ENCODE assay signal across 12 cellular contexts in genomic region chr19:50921391-50922315, GRCh38. TPM values are rescaled to one million over a fixed set of nuclear protein-coding genes. Genes with fewer than 3 reads are reported as not detected.
DNase-seq lines count a peak whose midpoint lies in the region; ATAC-seq and TF ChIP-seq lines count a peak whose summit lies in the region.
"Had no signal": no experiment of that assay in that cellular context is flagged by ENCODE, and none has a peak within 500 bp of the region (broad histone marks: within the 10 kb centered on the region; RNA-seq: fewer than 3 reads in every experiment).

No MANE protein-coding gene starts in this region.

- H3K27ac ChIP-seq in body of pancreas (no peak overlapping the region), tibial nerve (peak overlapping the region in 1 of 4 donors; percentile 54)
- H3K27ac ChIP-seq: left lung had no signal

- DNase-seq in activated naive CD4-positive, alpha-beta T cell treated with anti-CD3 and anti-CD28 coated beads, Interleukin-2, amount 50 U/mL, for 72 hours (ENCODE audit: low spot score in 2 of 2): no peak
- no peak for DNase-seq in activated naive CD4-positive, alpha-beta T cell (lab: John Stamatoyannopoulos, UW)
- peak; percentile 48 for DNase-seq in NCI-H2196 (lab: John Stamatoyannopoulos, UW; ENCODE audit: unreplicated experiment)
- no peak for DNase-seq in body of pancreas
- peak; percentile 24 to 31 for DNase-seq in tibial nerve (ENCODE audit: low spot score in 2 of 2)
- DNase-seq in HAP-1 (ENCODE audit: low spot score in 2 of 2): no peak
- DNase-seq in NCI-H128 (lab: John Stamatoyannopoulos, UW; ENCODE audit: unreplicated experiment): no peak
- DNase-seq in HFFc6: no peak

- no peaks in the 10 kb centered on the region for H3K9me3 Mint-ChIP-seq in activated naive CD4-positive, alpha-beta T cell treated with anti-CD3 and anti-CD28 coated beads, Interleukin-2, amount 50 U/mL, for 72 hours
- H3K9me3 Mint-ChIP-seq in HFFc6: no peaks in the 10 kb centered on the region
- H3K9me3 Mint-ChIP-seq: CD8-positive, alpha-beta T cell had no signal

- in situ Hi-C loops in HAP-1 (cut with MboI; ENCODE audit: low sequenced_read_pairs): loop anchor here (10.0 to 25.0 kb wide), 2 partner anchors 173 to 559 kb away; partner anchors contain the start of gene NAPSA

- no peak overlapping the region for H3K27ac Mint-ChIP-seq in activated naive CD4-positive, alpha-beta T cell treated with anti-CD3 and anti-CD28 coated beads, Interleukin-2, amount 50 U/mL, for 72 hours
- H3K27ac Mint-ChIP-seq in HFFc6: no peak overlapping the region
- H3K27ac Mint-ChIP-seq: CD8-positive, alpha-beta T cell had no signal

- no peaks in the 10 kb centered on the region for H3K36me3 ChIP-seq in body of pancreas (replicated peaks in 1 of 2; ENCODE audit: insufficient read depth in 1 of 2, low read depth in 2 of 2)
- no peaks in the 10 kb centered on the region for H3K36me3 ChIP-seq in tibial nerve
- H3K36me3 ChIP-seq in HAP-1 (replicated peaks): no peaks in the 10 kb centered on the region
- H3K36me3 ChIP-seq: left lung had no signal

- H3K4me1 ChIP-seq in body of pancreas: no peaks in the 10 kb centered on the region
- peaks cover 0 to 15% (median 3%) of the 10 kb centered on the region in 4 donors for H3K4me1 ChIP-seq in tibial nerve
- H3K4me1 ChIP-seq in HAP-1: no peaks in the 10 kb centered on the region

- H3K4me1 Mint-ChIP-seq in HFFc6 (ENCODE audit: low read depth): peaks cover 7% of the 10 kb centered on the region; the same call in 1 of the 2 replicates

- TF ChIP-seq POLR2A in body of pancreas (IDR thresholded peaks at IDR 0.05): no peak
- no peak for TF ChIP-seq POLR2A in tibial nerve (IDR thresholded peaks at IDR 0.05)

- no peak overlapping the region for H3K4me3 ChIP-seq in body of pancreas
- H3K4me3 ChIP-seq in tibial nerve: no peak overlapping the region
- no peak overlapping the region for H3K4me3 ChIP-seq in HAP-1
- H3K4me3 ChIP-seq: left lung had no signal

- intact Hi-C loops in body of pancreas (cut with DNase I): no loop called here

- no peak for TF ChIP-seq CTCF in body of pancreas (IDR thresholded peaks at IDR 0.05)
- no peak for TF ChIP-seq CTCF in tibial nerve (IDR thresholded peaks at IDR 0.05)
- no peak for TF ChIP-seq CTCF in HFFc6 (IDR thresholded peaks at IDR 0.05)

- H3K36me3 Mint-ChIP-seq in activated naive CD4-positive, alpha-beta T cell treated with anti-CD3 and anti-CD28 coated beads, Interleukin-2, amount 50 U/mL, for 72 hours: no peaks in the 10 kb centered on the region
- H3K36me3 Mint-ChIP-seq in HFFc6 (ENCODE audit: low read depth): no peaks in the 10 kb centered on the region
- H3K36me3 Mint-ChIP-seq: CD8-positive, alpha-beta T cell had no signal

- 3% methylated on average over 12 of the region's 12 CpGs for WGBS in body of pancreas, 2 donors
- 5% methylated on average over 12 of the region's 12 CpGs for WGBS in tibial nerve, 2 donors

- H3K4me3 Mint-ChIP-seq in HFFc6: no peak overlapping the region
- H3K4me3 Mint-ChIP-seq: CD8-positive, alpha-beta T cell had no signal

- peaks cover 27% of the 10 kb centered on the region for H3K27me3 Mint-ChIP-seq in HFFc6 (ENCODE audit: insufficient read depth)

- ATAC-seq in activated naive CD4-positive, alpha-beta T cell treated with anti-CD3 and anti-CD28 coated beads, Interleukin-2, amount 50 U/mL, for 72 hours: peak; percentile 50 to 51
- peak; percentile 15 for ATAC-seq in body of pancreas

- H3K27me3 ChIP-seq in body of pancreas (peaks cover 0 to 9% of the 10 kb centered on the region in 2 donors), tibial nerve (peaks cover 0 to 5% of the 10 kb centered on the region in 2 donors), HAP-1 (ENCODE audit: low read depth) (no peaks in the 10 kb centered on the region; the same call in 1 of the 2 replicates)

- H3K9me3 ChIP-seq in body of pancreas (no peaks in the 10 kb centered on the region), tibial nerve (no peaks in the 10 kb centered on the region), HAP-1 (no peaks in the 10 kb centered on the region)
- H3K9me3 ChIP-seq: left lung had no signal

- peak in 1 of 2 donors; percentile 34 for TF ChIP-seq EP300 in tibial nerve (IDR thresholded peaks at IDR 0.05)

RNA-seq across cellular contexts. Expression of gene KLK4, which starts 10.5 kb away (rescaled TPM):
- total RNA-seq in activated naive CD4-positive, alpha-beta T cell treated with anti-CD3 and anti-CD28 coated beads, Interleukin-2, amount 50 U/mL, for 72 hours: not detected
- total RNA-seq in body of pancreas (not detected), tibial nerve (1 to 10 TPM in 1 of 4 donors, under 1 TPM in 1, not detected in 2; 0.59 to 1.2 TPM)
- not detected for total RNA-seq in HFFc6 (2021; fragmentation: NEBNext Ultra II Directional; extraction: Animal tissue kit (Norgen Biotek cat#: 25700))
- total RNA-seq: CD8-positive, alpha-beta T cell; epithelial cell of proximal tubule; left lung; pulmonary artery endothelial cell had no signal

RNA-seq across cellular contexts. Expression of gene KLK5, which starts 31.2 kb away (rescaled TPM):
- not detected for total RNA-seq in activated naive CD4-positive, alpha-beta T cell treated with anti-CD3 and anti-CD28 coated beads, Interleukin-2, amount 50 U/mL, for 72 hours
- total RNA-seq in body of pancreas: not detected
- not detected for total RNA-seq in tibial nerve
- total RNA-seq in HFFc6 (2021; fragmentation: NEBNext Ultra II Directional; extraction: Animal tissue kit (Norgen Biotek cat#: 25700)): not detected
- total RNA-seq: CD8-positive, alpha-beta T cell; pulmonary artery endothelial cell had no signal

RNA-seq across cellular contexts. Expression of gene KLK6, which starts 47.7 kb away (rescaled TPM):
- total RNA-seq in activated naive CD4-positive, alpha-beta T cell treated with anti-CD3 and anti-CD28 coated beads, Interleukin-2, amount 50 U/mL, for 72 hours: not detected
- total RNA-seq in body of pancreas (not detected), tibial nerve (1 to 10 TPM in 3 of 4 donors, not detected in 1; 2.1 to 5.9 (median 2.5) TPM)
- total RNA-seq in HFFc6 (2021; fragmentation: NEBNext Ultra II Directional; extraction: Animal tissue kit (Norgen Biotek cat#: 25700)): not detected
- total RNA-seq: CD8-positive, alpha-beta T cell; left lung; pulmonary artery endothelial cell had no signal

RNA-seq across cellular contexts. Expression of gene KLK2, which starts 48.4 kb away (rescaled TPM):
- total RNA-seq in activated naive CD4-positive, alpha-beta T cell treated with anti-CD3 and anti-CD28 coated beads, Interleukin-2, amount 50 U/mL, for 72 hours: 1 to 10 TPM in 1 of 2 donors, not detected in 1; 1.5 TPM
- total RNA-seq in body of pancreas (not detected), tibial nerve (not detected)
- total RNA-seq in HFFc6 (2021; fragmentation: NEBNext Ultra II Directional; extraction: Animal tissue kit (Norgen Biotek cat#: 25700)): not detected
- total RNA-seq: CD8-positive, alpha-beta T cell; epithelial cell of proximal tubule; left lung; pulmonary artery endothelial cell had no signal

Comparison
In these comparisons a context has a peak if more than half of its experiments do, and no peak if none do; other contexts are left out.
1. DNase-seq: peak in NCI-H2196 (single experiment) and tibial nerve (2 of 2); none in activated naive CD4-positive, alpha-beta T cell treated with anti-CD3 and anti-CD28 coated beads, Interleukin-2, amount 50 U/mL, for 72 hours (0 of 2), activated naive CD4-positive, alpha-beta T cell (0 of 4), body of pancreas (0 of 4), HAP-1 (0 of 2), NCI-H128 (single experiment) and HFFc6 (single experiment).